36 cellular contexts compared by ENCODE assay signal in genomic region chr13:43965446-43965845, GRCh38.
"Had no signal": no experiment of that assay in that cellular context is flagged by ENCODE, and none has a peak within 500 bp of the region (broad histone marks: within the 10 kb centered on the region; RNA-seq: fewer than 3 reads in every experiment).

No MANE protein-coding gene starts in this region.

- H3K27ac ChIP-seq: brain microvascular endothelial cell, KMS-11, Peyer's patch, WERI-Rb-1 had no signal

- H3K4me1 ChIP-seq: Peyer's patch had no signal

- H3K9me3 ChIP-seq: Peyer's patch had no signal

- H3K27me3 ChIP-seq: brain microvascular endothelial cell, Peyer's patch had no signal

- DNase-seq: activated CD4-positive, alpha-beta memory T cell treated with anti-CD3 and anti-CD28 coated beads, Interleukin-2, amount 10 ng/mL, durations not matched to agents 7 days and 5 days; activated CD4-positive, alpha-beta T cell treated with anti-CD3 and anti-CD28 coated beads for 1 hour; activated CD4-positive, alpha-beta T cell treated with anti-CD3 and anti-CD28 coated beads for 48 hours; activated CD4-positive, CD25-positive, alpha-beta regulatory T cell; activated CD8-positive, alpha-beta memory T cell treated with anti-CD3 and anti-CD28 coated beads for 24 hours; activated CD8-positive, alpha-beta memory T cell treated with anti-CD3 and anti-CD28 coated beads, Interleukin-2, amount 10 ng/mL, durations not matched to agents 7 days and 5 days; activated CD8-positive, alpha-beta memory T cell treated with anti-CD3 and anti-CD28 coated beads, Interleukin-2, amount 50 U/mL, for 48 hours; activated effector memory CD4-positive, alpha-beta T cell treated with anti-CD3 and anti-CD28 coated beads, Interleukin-2, amount 50 U/mL, for 16 hours; activated naive CD4-positive, alpha-beta T cell; activated naive CD4-positive, alpha-beta T cell treated with anti-CD3 and anti-CD28 coated beads, Interleukin-2, amount 50 U/mL, for 16 hours; activated naive CD8-positive, alpha-beta T cell treated with anti-CD3 and anti-CD28 coated beads for 36 hours; activated T-cell treated with anti-CD3 and anti-CD28 coated beads, Interleukin-2, amount 50 U/mL, for 48 hours; amniotic stem cell; aorta; brain microvascular endothelial cell; MM.1S; MV-4-11; NCI-H1092; NCI-H1436 treated with DMSO at 0.1 percent for 48 hours; NCI-H1694 treated with DMSO at 0.1 percent for 48 hours; NCI-H2029; NCI-H2107; NCI-H345; NCI-H526 treated with DMSO at 0.1 percent for 48 hours; NK-92 treated with Interleukin-12 subunit alpha and Interleukin-12 subunit beta, amount 100 ng/mL, for 24 hours; PC-3; Peyer's patch; RPMI8226; SIG-M5; T-helper 1 cell; T-helper 2 cell; T-helper 9 cell; WERI-Rb-1 had no signal

- H3K4me3 ChIP-seq: Peyer's patch had no signal

- ATAC-seq: activated CD8-positive, alpha-beta memory T cell treated with anti-CD3 and anti-CD28 coated beads, Interleukin-2, amount 10 ng/mL, durations not matched to agents 7 days and 5 days; activated T-helper 17 cell treated with anti-CD3 and anti-CD28 coated beads, Interleukin-2, amount 50 U/mL, for 72 hours; PC-3; SK-N-SH treated with all-trans-retinoic acid at 6 μM for 48 hours had no signal

- H3K36me3 ChIP-seq: brain microvascular endothelial cell, Peyer's patch, WERI-Rb-1 had no signal
